8 cellular contexts compared by ENCODE assay signal in the genomic region with DNA sequence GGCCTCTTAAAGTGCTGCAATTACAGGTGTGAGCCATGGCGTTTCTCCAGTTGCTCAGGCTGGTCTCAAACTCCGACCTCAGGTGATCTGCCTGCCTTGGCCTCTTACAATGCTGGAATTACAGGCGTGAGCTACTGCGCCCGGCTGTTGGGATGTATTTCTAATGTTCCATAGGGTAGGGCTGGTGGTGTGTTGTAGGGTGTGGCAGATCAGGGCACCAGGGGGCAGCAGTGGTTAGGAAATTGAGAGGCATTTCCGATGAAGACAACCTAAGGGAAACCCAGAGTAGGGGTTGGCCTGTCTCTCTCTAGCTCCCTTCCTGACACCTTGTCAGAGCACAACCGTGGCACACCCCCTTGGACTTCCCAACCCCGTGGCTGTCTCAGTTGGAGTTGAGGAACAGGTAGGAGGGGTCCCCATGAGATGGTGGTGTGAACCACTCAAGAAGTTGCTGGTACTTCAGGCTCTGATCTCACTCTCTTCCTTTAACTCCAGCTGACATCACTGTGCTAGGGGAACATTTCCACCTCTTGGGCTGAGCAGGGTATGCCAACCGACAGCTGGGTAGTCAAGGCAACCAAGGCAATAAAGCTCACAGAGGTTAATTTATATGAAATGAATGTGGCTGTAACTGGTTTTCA. TPM values are rescaled to one million over a fixed set of nuclear protein-coding genes. Genes with fewer than 3 reads are reported as not detected.
DNase-seq lines count a peak whose midpoint lies in the region; ATAC-seq and TF ChIP-seq lines count a peak whose summit lies in the region.

No MANE protein-coding gene starts in this region.

- ATAC-seq in GM21528 (IDR thresholded peaks at IDR 0.05; ENCODE audit: low FRiP score, unreplicated experiment) (peak; percentile 61), HG02571 (IDR thresholded peaks at IDR 0.05; ENCODE audit: unreplicated experiment) (no peak)

- no peaks in the 10 kb centered on the region for H3K9me3 ChIP-seq in breast epithelium

- H3K27ac ChIP-seq in breast epithelium = no peak overlapping the region

- intact Hi-C loops in breast epithelium (cut with DNase I; ENCODE audit: low total_unique reads) = no loop called here

- no peaks in the 10 kb centered on the region for H3K27me3 ChIP-seq in breast epithelium

- H3K4me3 ChIP-seq in WI38 (ENCODE audit: low read depth, low read length) (no peak overlapping the region), breast epithelium (no peak overlapping the region)

- TF ChIP-seq POLR2A in breast epithelium (IDR thresholded peaks at IDR 0.05) = no peak

- H3K4me1 ChIP-seq in breast epithelium = no peaks in the 10 kb centered on the region

- peak; percentile 34 for DNase-seq in AG09319 (ENCODE audit: extremely low read depth, low read depth)
- peak; percentile 60 for DNase-seq in NCI-H2171 (lab: John Stamatoyannopoulos, UW)
- DNase-seq in breast epithelium (ENCODE audit: low spot score in 2 of 2) = peak; percentile 60 to 81
- peak; percentile 58 for DNase-seq in kidney glomerular epithelial cell (lab: John Stamatoyannopoulos, UW)
- DNase-seq in stimulated activated CD4-positive, alpha-beta T cell treated with anti-CD3 and anti-CD28 coated beads, Interleukin-4, amount 100 ng/mL, for 24 hours = peak; percentile 87

- no peaks in the 10 kb centered on the region for H3K36me3 ChIP-seq in breast epithelium

- TF ChIP-seq CTCF in AG09319 (IDR thresholded peaks at IDR 0.05; ENCODE audit: low read depth, low read length) (peak; percentile 77), WI38 (IDR thresholded peaks at IDR 0.05; ENCODE audit: low read depth, low read length) (peak; percentile 73), breast epithelium (IDR thresholded peaks at IDR 0.05) (peak; percentile 61 to 74 (median 68))

RNA-seq across cellular contexts. Expression of gene YWHAH, which starts 32.9 kb away (rescaled TPM):
- total RNA-seq in breast epithelium = 10 to 100 TPM; 58.7 to 94.3 (median 85.9) TPM

Comparison
In these comparisons a context has a peak if more than half of its experiments do, and no peak if none do; other contexts are left out.
1. DNase-seq: peak in every context shown above with its lines; median percentile 87 in stimulated activated CD4-positive, alpha-beta T cell treated with anti-CD3 and anti-CD28 coated beads, Interleukin-4, amount 100 ng/mL, for 24 hours; 70 in breast epithelium; 60 in NCI-H2171; 58 in kidney glomerular epithelial cell; 34 in AG09319.